Comparison of ENCODE assay signal across 18 cellular contexts in genomic region chrX:9935436-9935835, GRCh38. TPM values are rescaled to one million over a fixed set of nuclear protein-coding genes. Genes with fewer than 3 reads are reported as not detected.
DNase-seq lines count a peak whose midpoint lies in the region; ATAC-seq and TF ChIP-seq lines count a peak whose summit lies in the region.
"Had no signal": no experiment of that assay in that cellular context is flagged by ENCODE, and none has a peak within 500 bp of the region (broad histone marks: within the 10 kb centered on the region; RNA-seq: fewer than 3 reads in every experiment).

No MANE protein-coding gene starts in this region.

- peak; percentile 59 for DNase-seq in H7
- peak; percentile 5 for DNase-seq in medulla oblongata (ENCODE audit: extremely low spot score)
- DNase-seq in HUDEP-2 (lab: John Stamatoyannopoulos, UW; ENCODE audit: unreplicated experiment in 76 of 76): no peak
- no peak for DNase-seq in stimulated activated CD8-positive, alpha-beta memory T cell treated with anti-CD3 and anti-CD28 coated beads, Interleukin-4, amount 100 ng/mL, for 48 hours
- DNase-seq: 8988T; Calu3; CD4-positive, alpha-beta memory T cell; DMS79 treated with DMSO at 0.1 percent for 48 hours had no signal

- H3K27me3 Mint-ChIP-seq in brain: no peaks in the 10 kb centered on the region

- no peak for TF ChIP-seq CTCF in brain (conservative IDR thresholded peaks at IDR 0.05)

- no peaks in the 10 kb centered on the region for H3K9me3 Mint-ChIP-seq in brain

- ATAC-seq in HG02798 (IDR thresholded peaks at IDR 0.05; ENCODE audit: poor library complexity, unreplicated experiment): no peak
- ATAC-seq in HG03159 (IDR thresholded peaks at IDR 0.05; ENCODE audit: unreplicated experiment): no peak
- ATAC-seq: GM12878, HepG2 had no signal

- no peak overlapping the region for H3K4me3 ChIP-seq in H7 (ENCODE audit: insufficient read depth, low read depth, low read length)
- H3K4me3 ChIP-seq: BLaER1, GM12878, HAP-1 had no signal

- H3K27me3 ChIP-seq in H7 (ENCODE audit: control insufficient read depth, insufficient read depth, low read length): no peaks in the 10 kb centered on the region
- H3K27me3 ChIP-seq: BLaER1 had no signal

- peaks cover 39% of the 10 kb centered on the region for H3K4me1 Mint-ChIP-seq in brain
- H3K4me1 Mint-ChIP-seq: CD4-positive, alpha-beta memory T cell had no signal

- no peak overlapping the region for H3K4me3 Mint-ChIP-seq in brain
- H3K4me3 Mint-ChIP-seq: CD14-positive monocyte; CD4-positive, alpha-beta memory T cell had no signal

- peaks cover 1% of the 10 kb centered on the region; the same call in 1 of the 2 replicates for H3K36me3 ChIP-seq in H7 (replicated peaks; ENCODE audit: control insufficient read depth, insufficient read depth, low read length)
- H3K36me3 ChIP-seq: BLaER1, HAP-1 had no signal

- H3K36me3 Mint-ChIP-seq in brain: peaks cover 67% of the 10 kb centered on the region
- H3K36me3 Mint-ChIP-seq: CD14-positive monocyte; CD4-positive, alpha-beta memory T cell had no signal

- peak overlapping the region in 3 of 5 experiments; percentile 27 to 55 (median 52) for H3K27ac Mint-ChIP-seq in brain
- H3K27ac Mint-ChIP-seq: CD14-positive monocyte; CD4-positive, alpha-beta memory T cell had no signal

RNA-seq across cellular contexts. Expression of gene CLDN34, which starts 31.7 kb away (rescaled TPM):
- 0.52 TPM in 1 of 2 replicates, not detected in the other for total RNA-seq in H7 (2014; rRNA removed; shearing (Covaris generic))
- polyA plus RNA-seq in brain (ENCODE audit: insufficient read depth, low read depth, low replicate concordance): not detected
- total RNA-seq: A673; CD4-positive, alpha-beta memory T cell; G401; GM12878; HepG2 had no signal
- polyA plus RNA-seq: CD14-positive monocyte; CD4-positive, alpha-beta memory T cell; GM12878; HepG2 had no signal

Comparison
In these comparisons a context has a peak if more than half of its experiments do, and no peak if none do; other contexts are left out.
1. DNase-seq: peak in H7 (single experiment) and medulla oblongata (single experiment); none in HUDEP-2 (0 of 76) and stimulated activated CD8-positive, alpha-beta memory T cell treated with anti-CD3 and anti-CD28 coated beads, Interleukin-4, amount 100 ng/mL, for 48 hours (single experiment).